Comparison of ENCODE assay signal across 9 cellular contexts in the genomic region with DNA sequence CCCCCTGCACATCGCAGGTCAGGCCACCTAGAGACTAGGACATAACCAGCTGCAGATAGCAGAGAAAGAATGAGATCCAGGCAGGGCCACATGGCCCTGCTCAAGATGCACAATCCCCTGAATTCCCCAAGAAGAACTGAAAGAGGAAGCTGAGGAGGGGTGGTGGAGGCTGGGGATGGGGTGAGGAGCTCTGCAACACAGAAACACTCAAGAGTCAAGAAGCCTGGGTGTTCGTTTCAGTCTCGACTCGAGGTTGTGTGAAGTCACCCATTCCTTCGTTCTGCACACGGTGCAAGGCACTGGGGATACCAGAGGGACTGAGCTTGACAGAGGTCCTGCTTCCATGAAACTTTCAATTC.
A peak's percentile ranks its signal among the peaks of the same experiment; 100 is the strongest.
DNase-seq lines count a peak whose midpoint lies in the region; ATAC-seq, FAIRE-seq and TF ChIP-seq lines count a peak whose summit lies in the region.
"Had no signal": no experiment of that assay in that cellular context is flagged by ENCODE, and none has a peak within 500 bp of the region (broad histone marks: within the 10 kb centered on the region; RNA-seq: fewer than 3 reads in every experiment).

No MANE protein-coding gene starts in this region.

- H3K27ac Mint-ChIP-seq in activated B cell treated with CpG ODN at 0.5 μM for 24 hours (peak overlapping the region; percentile 82), natural killer cell (no peak overlapping the region)

- H3K36me3 ChIP-seq in thyroid gland (no peaks in the 10 kb centered on the region), WERI-Rb-1 (no peaks in the 10 kb centered on the region)

- intact Hi-C loops in activated B cell treated with CpG ODN at 0.5 μM for 24 hours (cut with micrococcal nuclease), result loop anchor here (1.0 to 5.0 kb wide), 9 partner anchors 12 to 452 kb away; a partner anchor contains a TSS
- intact Hi-C loops in natural killer cell (cut with micrococcal nuclease), result no loop called here
- intact Hi-C loops in thyroid gland (cut with DNase I), result no loop called here

- FAIRE-seq in GM12892 (lab: Jason Lieb, UNC), result peak; percentile 97

- H3K27ac ChIP-seq in thyroid gland, result no peak overlapping the region
- no peak overlapping the region; the same call in 1 of the 2 replicates for H3K27ac ChIP-seq in WERI-Rb-1

- ATAC-seq in GM21360 (IDR thresholded peaks at IDR 0.05; ENCODE audit: unreplicated experiment), result peak; percentile 53
- peak; percentile 47 for ATAC-seq in HG03139 (IDR thresholded peaks at IDR 0.05; ENCODE audit: unreplicated experiment)
- peak; percentile 82 for ATAC-seq in activated B cell treated with CpG ODN at 0.5 μM for 24 hours (ENCODE audit: low read depth)
- ATAC-seq in natural killer cell, result no peak

- H3K4me1 Mint-ChIP-seq in activated B cell treated with CpG ODN at 0.5 μM for 24 hours (peaks cover 65% of the 10 kb centered on the region), natural killer cell (no peaks in the 10 kb centered on the region)

- H3K4me3 Mint-ChIP-seq in activated B cell treated with CpG ODN at 0.5 μM for 24 hours (peak overlapping the region; percentile 62), natural killer cell (no peak overlapping the region)

- POLR2A ChIA-PET in activated B cell treated with CpG ODN at 0.5 μM for 24 hours (lab: Charles Lee), result interaction anchor here (0.7 to 3.5 kb wide), 17 partner anchors 12 to 287 kb away, joined by 3 to 22 read pairs (median 5); a partner anchor contains a TSS

- no peak for TF ChIP-seq CTCF in activated B cell treated with CpG ODN at 0.5 μM for 24 hours (IDR thresholded peaks at IDR 0.05)
- TF ChIP-seq CTCF in natural killer cell (IDR thresholded peaks at IDR 0.05), result no peak
- no peak for TF ChIP-seq CTCF in thyroid gland (IDR thresholded peaks at IDR 0.05)
- TF ChIP-seq CTCF in WERI-Rb-1 (IDR thresholded peaks at IDR 0.05; ENCODE audit: low read depth, low read length), result no peak

- DNase-seq in GM12892 (ENCODE audit: insufficient read length), result peak; percentile 77
- peak; percentile 50 for DNase-seq in activated B cell treated with CpG ODN at 0.5 μM for 24 hours
- DNase-seq in natural killer cell, result no peak
- no peak for DNase-seq in DMS 273 (lab: John Stamatoyannopoulos, UW; ENCODE audit: unreplicated experiment)
- DNase-seq in thyroid gland, result no peak
- no peak for DNase-seq in WERI-Rb-1
- DNase-seq: activated CD8-positive, alpha-beta memory T cell treated with anti-CD3 and anti-CD28 coated beads, Interleukin-2, amount 50 U/mL, for 48 hours had no signal

- 78 to 96% methylated on average over 6 of the region's 6 CpGs for WGBS in thyroid gland, 2 donors

- no peaks in the 10 kb centered on the region for H3K36me3 Mint-ChIP-seq in activated B cell treated with CpG ODN at 0.5 μM for 24 hours (ENCODE audit: low read depth)
- H3K36me3 Mint-ChIP-seq in natural killer cell, result no peaks in the 10 kb centered on the region

- H3K27me3 Mint-ChIP-seq in activated B cell treated with CpG ODN at 0.5 μM for 24 hours, result no peaks in the 10 kb centered on the region
- H3K27me3 Mint-ChIP-seq in natural killer cell (ENCODE audit: low read depth in 2 of 2), result peaks cover 3 to 11% of the 10 kb centered on the region in 2 donors

- H3K4me1 ChIP-seq in thyroid gland, result peaks cover 17 to 20% of the 10 kb centered on the region in 2 donors

- no peak overlapping the region for H3K4me3 ChIP-seq in thyroid gland (replicated peaks in 1 of 3)
- H3K4me3 ChIP-seq in WERI-Rb-1 (ENCODE audit: low read depth, low read length), result no peak overlapping the region

- H3K27me3 ChIP-seq in thyroid gland (no peaks in the 10 kb centered on the region), WERI-Rb-1 (ENCODE audit: insufficient read depth, low read depth, severe bottlenecking) (no peaks in the 10 kb centered on the region)

- H3K9me3 ChIP-seq in thyroid gland (no peaks in the 10 kb centered on the region), WERI-Rb-1 (ENCODE audit: severe bottlenecking) (peaks cover 5% of the 10 kb centered on the region)

- H3K9me3 Mint-ChIP-seq in activated B cell treated with CpG ODN at 0.5 μM for 24 hours (no peaks in the 10 kb centered on the region), natural killer cell (no peaks in the 10 kb centered on the region)

- CTCF ChIA-PET in activated B cell treated with CpG ODN at 0.5 μM for 24 hours (lab: Charles Lee), result interaction anchor here (0.9 to 3.1 kb wide), 2 partner anchors 9 to 55 kb away, joined by 3 to 9 read pairs; no protein-coding TSS in a partner anchor

- TF ChIP-seq POLR2A in GM12892 (IDR thresholded peaks at IDR 0.05; ENCODE audit: low read depth, low read length) (peak; percentile 40; the same call in 1 of the 2 replicates), thyroid gland (IDR thresholded peaks at IDR 0.05) (no peak)

Comparison
In these comparisons a context has a peak if more than half of its experiments do, and no peak if none do; other contexts are left out.
1. DNase-seq: peak in GM12892 (single experiment) and activated B cell treated with CpG ODN at 0.5 μM for 24 hours (single experiment); none in natural killer cell (single experiment), DMS 273 (single experiment), thyroid gland (0 of 2) and WERI-Rb-1 (single experiment).
2. ATAC-seq: peak in GM21360 (single experiment), HG03139 (single experiment) and activated B cell treated with CpG ODN at 0.5 μM for 24 hours (single experiment); none in natural killer cell (0 of 3).